Comparison of ENCODE assay signal across 28 cellular contexts in the genomic region with DNA sequence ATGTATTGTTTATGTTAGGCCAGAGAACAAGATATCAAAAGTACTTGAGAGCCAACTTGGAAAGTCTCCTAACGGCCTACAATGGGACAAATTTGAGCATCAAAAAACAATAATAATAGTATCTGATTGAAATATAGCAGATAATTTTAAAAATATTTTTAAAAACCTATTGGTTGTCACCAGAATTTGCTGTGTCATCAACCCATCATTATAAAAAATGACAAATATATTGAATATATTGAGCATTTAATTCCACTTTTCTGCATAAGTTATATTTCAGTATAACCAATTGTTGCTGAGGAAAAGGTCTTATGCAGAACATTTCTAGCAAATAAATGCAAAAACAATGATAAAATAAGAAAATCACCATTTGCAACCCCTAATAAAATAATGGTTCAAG.
"Had no signal": no experiment of that assay in that cellular context is flagged by ENCODE, and none has a peak within 500 bp of the region (broad histone marks: within the 10 kb centered on the region; RNA-seq: fewer than 3 reads in every experiment).

No MANE protein-coding gene starts in this region.

- H2AFZ ChIP-seq: neural progenitor cell had no signal

- ATAC-seq: naive thymus-derived CD4-positive, alpha-beta T cell; natural killer cell; sciatic nerve; stimulated activated memory B cell treated with anti-CD40 and anti-IgM and Interleukin-4, amounts not matched to agents 10 μg/mL and 1 μg/mL and 100 μg/mL, for 72 hours; stimulated activated naive CD8-positive, alpha-beta T cell treated with anti-CD3 and anti-CD28 coated beads, Interleukin-15, amount 100 ng/mL, for 72 hours; stimulated activated naive CD8-positive, alpha-beta T cell treated with anti-CD3 and anti-CD28 coated beads, Interleukin-15, Interleukin-2, amounts not matched to agents 100 U/mL and 50 U/mL, for 24 hours; upper lobe of right lung had no signal

- H3K9ac ChIP-seq: neural progenitor cell had no signal

- H3K4me1 ChIP-seq: prostate gland, right atrium auricular region, spleen, suprapubic skin, testis, tibial artery, upper lobe of right lung, uterus had no signal

- H3K27me3 ChIP-seq: neural progenitor cell, ovary, right atrium auricular region, suprapubic skin, testis, tibial artery, transverse colon, upper lobe of right lung, uterus had no signal

- H3K4me2 ChIP-seq: neural progenitor cell, smooth muscle cell had no signal

- H3K27ac ChIP-seq: neural progenitor cell, prostate gland, right atrium auricular region, skin epidermis, spleen, suprapubic skin, testis, tibial artery, transverse colon, upper lobe of right lung, uterus had no signal

- DNase-seq: naive thymus-derived CD4-positive, alpha-beta T cell; natural killer cell; occipital lobe; ovary; retina; spleen; stimulated activated CD4-positive, alpha-beta T cell treated with anti-CD3 and anti-CD28 coated beads, Interleukin-12 subunit alpha, Interleukin-12 subunit beta, amount 100 ng/mL, for 4 hours; stimulated activated CD4-positive, alpha-beta T cell treated with anti-CD3 and anti-CD28 coated beads, Interleukin-1b, Interleukin-23, amount 100 ng/mL, for 48 hours; stimulated activated CD4-positive, alpha-beta T cell treated with anti-CD3 and anti-CD28 coated beads, Interleukin-4, amount 100 ng/mL, for 1 hour; stimulated activated CD4-positive, alpha-beta T cell treated with anti-CD3 and anti-CD28 coated beads, Interleukin-4, amount 100 ng/mL, for 4 hours; stimulated activated CD8-positive, alpha-beta memory T cell treated with anti-CD3 and anti-CD28 coated beads, Interleukin-4, amount 100 ng/mL, for 48 hours; stimulated activated naive CD4-positive, alpha-beta T cell; stimulated activated naive CD8-positive, alpha-beta T cell treated with anti-CD3 and anti-CD28 coated beads, Interleukin-15, amount 100 ng/mL, for 72 hours; stimulated activated naive CD8-positive, alpha-beta T cell treated with anti-CD3 and anti-CD28 coated beads, Interleukin-15, Interleukin-2, amounts not matched to agents 100 U/mL and 50 U/mL, for 24 hours; substantia nigra; testis; tibial artery; transverse colon; upper lobe of right lung; uterus had no signal

- H3K36me3 ChIP-seq: neural progenitor cell, ovary, prostate gland, right atrium auricular region, spleen, suprapubic skin, tibial artery, transverse colon, upper lobe of right lung, uterus had no signal

- H3K4me3 ChIP-seq: neural progenitor cell, ovary, prostate gland, right atrium auricular region, skin epidermis, smooth muscle cell, spleen, suprapubic skin, testis, tibial artery, transverse colon, upper lobe of right lung, uterus had no signal

- H3K9me3 ChIP-seq: ovary, prostate gland, right atrium auricular region, suprapubic skin, testis, transverse colon, upper lobe of right lung, uterus had no signal
